In the genomic region with DNA sequence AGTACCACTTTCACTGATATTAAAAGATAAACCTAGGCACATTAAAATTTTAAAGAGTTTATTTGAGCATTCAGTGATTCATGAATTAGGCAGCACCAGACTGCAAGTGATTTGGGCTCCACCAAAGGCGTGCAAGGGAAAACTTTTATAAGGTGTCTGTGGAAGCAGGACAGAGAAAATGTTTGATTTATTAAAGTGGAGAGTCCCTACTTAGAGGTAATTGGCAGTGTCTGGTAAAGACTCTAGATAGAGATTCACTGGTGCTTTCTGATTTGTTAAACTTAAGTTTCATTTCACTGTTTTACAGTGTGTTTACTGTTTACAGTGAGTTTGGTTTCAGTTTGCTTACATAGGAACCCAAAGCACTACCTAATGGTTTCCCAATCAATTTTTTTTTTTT, we compare ENCODE assay signal across 10 cellular contexts.
DNase-seq lines count a peak whose midpoint lies in the region; ATAC-seq and TF ChIP-seq lines count a peak whose summit lies in the region.
"Had no signal": no experiment of that assay in that cellular context is flagged by ENCODE, and none has a peak within 500 bp of the region (broad histone marks: within the 10 kb centered on the region; RNA-seq: fewer than 3 reads in every experiment).

No MANE protein-coding gene starts in this region.

- TF ChIP-seq POLR2A in erythroblast (IDR thresholded peaks at IDR 0.05; ENCODE audit: low read length), result no peak

- DNase-seq in psoas muscle (no peak), putamen (ENCODE audit: low spot score) (no peak), NCI-H524 (lab: John Stamatoyannopoulos, UW) (no peak), erythroblast (lab: John Stamatoyannopoulos, UW) (no peak)
- no peak for DNase-seq in activated CD4-positive, alpha-beta T cell treated with anti-CD3 and anti-CD28 coated beads, Interleukin-2, amount 50 U/mL, for 4 hours
- DNase-seq: activated CD4-positive, CD25-positive, alpha-beta regulatory T cell treated with anti-CD3 and anti-CD28 coated beads, Interleukin-2, amount 50 U/mL, for 72 hours; ovary had no signal

- no peaks in the 10 kb centered on the region for H3K36me3 ChIP-seq in psoas muscle (ENCODE audit: insufficient read depth in 1 of 2, low read depth in 1 of 2)
- H3K36me3 ChIP-seq: ovary had no signal

- H3K4me1 ChIP-seq in psoas muscle, result no peaks in the 10 kb centered on the region

- peak overlapping the region; percentile 58 for H3K27ac ChIP-seq in psoas muscle
- H3K27ac ChIP-seq: ovary had no signal

- H3K9me3 ChIP-seq in psoas muscle, result no peaks in the 10 kb centered on the region
- H3K9me3 ChIP-seq: ovary had no signal

- intact Hi-C loops in psoas muscle (cut with DNase I), result no loop called here

- peak; percentile 85 for ATAC-seq in GM18517 (IDR thresholded peaks at IDR 0.05; ENCODE audit: unreplicated experiment)
- ATAC-seq in GM21825 (IDR thresholded peaks at IDR 0.05; ENCODE audit: unreplicated experiment), result peak; percentile 96
- peak; percentile 81 for ATAC-seq in HG03442 (IDR thresholded peaks at IDR 0.05; ENCODE audit: unreplicated experiment)
- peak in 2 of 4 donors; percentile 30 to 55 for ATAC-seq in psoas muscle

- no peak for TF ChIP-seq CTCF in psoas muscle (IDR thresholded peaks at IDR 0.05)

- H3K27me3 ChIP-seq in psoas muscle (ENCODE audit: insufficient read depth in 3 of 3, low read length in 2 of 3), result no peaks in the 10 kb centered on the region
- H3K27me3 ChIP-seq: ovary had no signal

- peak overlapping the region; percentile 45 for H3K4me3 ChIP-seq in psoas muscle
- H3K4me3 ChIP-seq: ovary had no signal

- WGBS in psoas muscle, 3 donors, result 50 to 83% (median 64%) methylated on average over 1 of the region's 1 CpG
